ENCODE assay signal across 8 cellular contexts in the genomic region with DNA sequence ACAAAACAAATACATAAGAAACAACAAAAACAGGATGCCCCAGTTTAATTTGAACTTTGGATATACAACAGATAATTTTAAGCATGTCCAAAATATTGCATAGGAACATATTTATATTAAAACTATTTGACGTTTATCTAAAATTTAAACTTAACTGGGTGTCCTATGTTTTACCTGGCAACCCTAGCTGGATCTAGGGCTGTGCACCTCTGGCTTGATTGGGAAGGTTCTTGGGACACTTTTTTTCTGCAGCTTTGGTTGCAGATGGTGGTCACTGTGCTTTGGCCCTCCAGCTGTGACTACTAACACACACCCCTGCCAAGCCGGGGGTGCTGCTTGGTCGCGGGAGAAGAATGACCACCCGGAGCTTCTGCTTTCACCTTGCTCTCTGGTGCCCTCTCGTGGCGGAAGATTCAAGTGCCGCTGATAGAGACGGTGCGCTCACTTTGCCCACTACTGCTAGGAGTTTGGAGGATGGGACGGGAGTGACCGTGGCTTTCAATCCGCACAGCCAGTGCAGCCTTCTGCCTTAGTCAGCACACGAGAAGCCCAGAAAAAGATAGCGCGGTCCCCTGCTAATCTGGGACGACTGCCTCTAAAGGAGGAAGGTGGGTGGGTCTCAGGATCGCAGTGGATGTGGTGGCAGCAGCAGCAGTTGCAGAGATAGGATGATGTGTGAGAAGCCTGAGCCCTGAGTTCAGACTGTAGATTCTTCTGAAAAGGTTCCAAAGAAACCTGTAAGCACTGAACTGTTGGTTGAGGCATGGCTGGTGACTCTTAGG. TPM values are rescaled to one million over a fixed set of nuclear protein-coding genes. Genes with fewer than 3 reads are reported as not detected.
DNase-seq lines count a peak whose midpoint lies in the region; TF ChIP-seq lines count a peak whose summit lies in the region.

No MANE protein-coding gene starts in this region.

- peak; percentile 32 to 89 for TF ChIP-seq CTCF in suprapubic skin (IDR thresholded peaks at IDR 0.05)

- TF ChIP-seq EP300 in suprapubic skin (IDR thresholded peaks at IDR 0.05): no peak

- no peaks in the 10 kb centered on the region for H3K36me3 ChIP-seq in suprapubic skin

- peaks cover 8% of the 10 kb centered on the region for H3K4me1 ChIP-seq in suprapubic skin

- no peak overlapping the region for H3K4me3 ChIP-seq in Jurkat, Clone E6-1 (ENCODE audit: low read length)
- H3K4me3 ChIP-seq in suprapubic skin: no peak overlapping the region

- no peaks in the 10 kb centered on the region for H3K9me3 ChIP-seq in suprapubic skin

- WGBS in suprapubic skin: 2% methylated on average over 16 of the region's 18 CpGs

- DNase-seq in DMS79 treated with DMSO at 0.1 percent for 48 hours (lab: John Stamatoyannopoulos, UW): peak; percentile 79
- DNase-seq in Jurkat, Clone E6-1 (ENCODE audit: low read depth, low spot score): peak; percentile 29
- peak; percentile 40 to 50 for DNase-seq in SHP77 (lab: John Stamatoyannopoulos, UW)
- peak; percentile 39 to 63 (median 62) for DNase-seq in activated naive CD4-positive, alpha-beta T cell (lab: John Stamatoyannopoulos, UW)
- peak; percentile 75 for DNase-seq in germinal center (ENCODE audit: low spot score)
- peak; percentile 55 for DNase-seq in occipital lobe (lab: John Stamatoyannopoulos, UW)
- peak; percentile 85 to 88 for DNase-seq in suprapubic skin (ENCODE audit: low spot score in 2 of 2)
- no peak for DNase-seq in cortex of kidney (lab: John Stamatoyannopoulos, UW)

- H3K27ac ChIP-seq in suprapubic skin: no peak overlapping the region

- TF ChIP-seq POLR2A in suprapubic skin (IDR thresholded peaks at IDR 0.05): no peak

- H3K27me3 ChIP-seq in suprapubic skin: peaks cover 16% of the 10 kb centered on the region

RNA-seq across cellular contexts. Expression of gene SPACA3, which starts 6.7 kb away (rescaled TPM):
- polyA plus RNA-seq in Jurkat, Clone E6-1 (2012; ENCODE audit: insufficient read depth, insufficient read length): not detected
- not detected for total RNA-seq in occipital lobe
- total RNA-seq in suprapubic skin: 1 to 10 TPM in 1 of 4 donors, not detected in 3; 1.2 TPM
